21 cellular contexts compared by ENCODE assay signal in the genomic region with DNA sequence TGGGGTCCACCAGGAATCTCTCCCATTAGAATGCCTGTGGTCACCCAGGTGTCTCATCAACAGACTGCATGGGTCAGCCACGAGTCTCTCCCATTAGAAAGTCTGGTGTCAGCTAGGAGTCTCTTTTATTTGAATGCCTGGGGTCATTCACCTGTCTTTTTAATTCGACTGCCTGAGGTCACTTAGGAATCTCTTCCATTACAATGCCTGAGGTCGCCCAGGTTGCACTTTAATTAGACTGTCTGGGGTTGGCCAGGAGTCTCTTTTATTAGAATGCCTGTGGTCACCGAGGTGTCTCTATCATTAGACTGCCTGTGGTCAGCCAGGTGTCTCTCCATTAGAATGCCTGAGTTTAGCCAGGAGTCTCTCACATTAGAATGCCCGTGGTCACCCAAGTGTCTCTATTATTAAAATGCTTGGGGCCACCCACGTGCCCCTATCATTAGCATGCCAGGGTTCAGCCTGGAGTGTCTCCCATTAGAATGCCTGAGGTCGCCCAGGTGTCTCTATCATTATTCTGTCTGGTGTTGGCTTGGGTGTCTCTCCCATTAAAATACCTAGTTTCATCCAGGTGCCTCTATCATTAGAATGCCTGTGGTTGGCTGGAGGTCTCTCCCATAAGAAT.
A peak's percentile ranks its signal among the peaks of the same experiment; 100 is the strongest.
DNase-seq lines count a peak whose midpoint lies in the region; ATAC-seq and TF ChIP-seq lines count a peak whose summit lies in the region.
"Had no signal": no experiment of that assay in that cellular context is flagged by ENCODE, and none has a peak within 500 bp of the region (broad histone marks: within the 10 kb centered on the region; RNA-seq: fewer than 3 reads in every experiment).

No MANE protein-coding gene starts in this region.

- DNase-seq in HK-2 (ENCODE audit: unreplicated experiment) = peak; percentile 45
- DNase-seq in SW480 (ENCODE audit: low spot score) = peak; percentile 46
- DNase-seq in islet precursor cell = peak; percentile 17
- peak; percentile 68 for DNase-seq in myocyte (ENCODE audit: low read depth)
- DNase-seq in erythroblast (lab: John Stamatoyannopoulos, UW) = no peak
- no peak for DNase-seq in NCI-H1105 treated with DMSO at 0.1 percent for 48 hours (lab: John Stamatoyannopoulos, UW)
- no peak for DNase-seq in NCI-H446 treated with DMSO at 0.1 percent for 48 hours (lab: John Stamatoyannopoulos, UW)
- DNase-seq: AML-193; CD4-positive, alpha-beta T cell; DMS53; Kasumi-1; NCI-H1417; NCI-H1694; NCI-H2029 treated with DMSO at 0.1 percent for 48 hours; NCI-H526 treated with DMSO at 0.1 percent for 48 hours; SJCRH30 had no signal

- no peak for ATAC-seq in GM21786 (IDR thresholded peaks at IDR 0.05; ENCODE audit: unreplicated experiment)
- ATAC-seq: GM12878, K562, Right ventricle myocardium inferior, SK-N-SH treated with all-trans-retinoic acid at 6 μM for 48 hours had no signal

- TF ChIP-seq POLR2A in erythroblast (IDR thresholded peaks at IDR 0.05; ENCODE audit: low read length) = no peak

Comparison
In these comparisons a context has a peak if more than half of its experiments do, and no peak if none do; other contexts are left out.
1. DNase-seq: peak in HK-2 (single experiment), SW480 (single experiment), islet precursor cell (single experiment) and myocyte (single experiment); none in erythroblast (0 of 2), NCI-H1105 treated with DMSO at 0.1 percent for 48 hours (single experiment) and NCI-H446 treated with DMSO at 0.1 percent for 48 hours (single experiment).